ENCODE assay signal across 8 cellular contexts in genomic region chr14:69615471-69616407, GRCh38. TPM values are rescaled to one million over a fixed set of nuclear protein-coding genes. Genes with fewer than 3 reads are reported as not detected.
DNase-seq lines count a peak whose midpoint lies in the region; ATAC-seq, FAIRE-seq and TF ChIP-seq lines count a peak whose summit lies in the region.

No MANE protein-coding gene starts in this region.

- DNase-seq in G401 (ENCODE audit: low spot score), result peak; percentile 73
- DNase-seq in HTR-8/SVneo (ENCODE audit: insufficient read length, low spot score), result no peak
- peak; percentile 29 to 65 for DNase-seq in dermis microvascular lymphatic vessel endothelial cell (ENCODE audit: low read depth in 2 of 2)
- DNase-seq in vagina (ENCODE audit: extremely low spot score in 2 of 2), result no peak
- DNase-seq in T1000 (lab: John Stamatoyannopoulos, UW), result no peak

- peaks cover 38% of the 10 kb centered on the region for H3F3A ChIP-seq in SU-DHL-6 (ENCODE audit: insufficient read depth)

- in situ Hi-C loops in G401 (cut with HindIII; ENCODE audit: low sequenced_read_pairs), result no loop called here

- no peaks in the 10 kb centered on the region for H3K9me3 ChIP-seq in SU-DHL-6 (ENCODE audit: insufficient read depth, low read length)
- no peaks in the 10 kb centered on the region for H3K9me3 ChIP-seq in mucosa of rectum (ENCODE audit: control insufficient read depth in 2 of 2, low read length in 2 of 2)
- no peaks in the 10 kb centered on the region for H3K9me3 ChIP-seq in vagina

- FAIRE-seq in HTR-8/SVneo (lab: Jason Lieb, UNC), result peak; percentile 81

- no peak overlapping the region for H2AFZ ChIP-seq in SU-DHL-6 (ENCODE audit: low read depth, low read length, severe bottlenecking)

- H3K9ac ChIP-seq in SU-DHL-6 (ENCODE audit: low read length) (peak overlapping the region; percentile 79), mucosa of rectum (ENCODE audit: low read depth in 1 of 2, low read length in 2 of 2) (peak overlapping the region; percentile 8 to 59)

- intact Hi-C loops in vagina (cut with DNase I), result no loop called here

- H4K20me1 ChIP-seq in SU-DHL-6 (ENCODE audit: low read depth, low read length), result peaks cover 10% of the 10 kb centered on the region; the same call in 1 of the 2 replicates

- peak overlapping the region; percentile 91 for H3K4me2 ChIP-seq in SU-DHL-6 (ENCODE audit: low read depth, low read length, poor library complexity, severe bottlenecking)

- no peaks in the 10 kb centered on the region for H3K27me3 ChIP-seq in SU-DHL-6 (ENCODE audit: low read length)
- no peaks in the 10 kb centered on the region for H3K27me3 ChIP-seq in mucosa of rectum (ENCODE audit: control insufficient read depth in 2 of 2, insufficient read depth in 2 of 2, low read length in 2 of 2)
- no peaks in the 10 kb centered on the region for H3K27me3 ChIP-seq in vagina

- peaks cover 69% of the 10 kb centered on the region for H3K79me2 ChIP-seq in SU-DHL-6 (ENCODE audit: insufficient read depth, low read length)

- H3K4me3 ChIP-seq in SU-DHL-6 (ENCODE audit: insufficient read depth, low read length, poor library complexity, severe bottlenecking), result peak overlapping the region; percentile 22
- H3K4me3 ChIP-seq in mucosa of rectum (ENCODE audit: low read length in 2 of 2), result peak overlapping the region; percentile 28 to 37
- H3K4me3 ChIP-seq in vagina, result peak overlapping the region; percentile 17

- H3K36me3 ChIP-seq in SU-DHL-6 (ENCODE audit: low read length) (peaks cover 5% of the 10 kb centered on the region; the same call in 1 of the 2 replicates), mucosa of rectum (ENCODE audit: control insufficient read depth in 2 of 2, insufficient read depth in 2 of 2, low read length in 2 of 2) (no peaks in the 10 kb centered on the region), vagina (no peaks in the 10 kb centered on the region)

- no peak for TF ChIP-seq CTCF in SU-DHL-6 (IDR thresholded peaks at IDR 0.05; ENCODE audit: insufficient read depth, low read length, poor library complexity, severe bottlenecking)
- TF ChIP-seq CTCF in vagina (IDR thresholded peaks at IDR 0.05), result no peak

- TF ChIP-seq POLR2A in vagina (IDR thresholded peaks at IDR 0.05), result no peak

- H3K27ac ChIP-seq in SU-DHL-6 (ENCODE audit: low read depth, low read length) (peak overlapping the region; percentile 95), mucosa of rectum (ENCODE audit: low read depth in 2 of 2, low read length in 2 of 2) (peak overlapping the region; percentile 73 to 92), vagina (peak overlapping the region; percentile 75)

- ATAC-seq in GM21360 (IDR thresholded peaks at IDR 0.05; ENCODE audit: unreplicated experiment), result peak; percentile 41

- H3K9me2 ChIP-seq in SU-DHL-6 (replicated peaks; ENCODE audit: insufficient read depth, low read length), result no peaks in the 10 kb centered on the region

- H3K4me1 ChIP-seq in mucosa of rectum (ENCODE audit: control insufficient read depth in 2 of 2, insufficient read depth in 2 of 2, low read length in 2 of 2) (peaks cover 45 to 56% of the 10 kb centered on the region in 2 donors), vagina (peaks cover 86% of the 10 kb centered on the region)

RNA-seq across cellular contexts. Expression of gene SUSD6, which starts 4.3 kb away (rescaled TPM):
- 1.4 and 1.5 TPM in 2 replicates for total RNA-seq in G401 (2014; rRNA removed; shearing (Covaris generic))
- total RNA-seq in dermis microvascular lymphatic vessel endothelial cell (9.1 and 14.4 TPM in 2 replicates), vagina (36.6 TPM)

RNA-seq across cellular contexts. Expression of gene CCDC177, which starts 41.1 kb away (rescaled TPM):
- 0.75 TPM in 1 of 2 replicates, not detected in the other for total RNA-seq in G401 (2014; rRNA removed; shearing (Covaris generic))
- total RNA-seq in dermis microvascular lymphatic vessel endothelial cell (not detected in 2 replicates), vagina (not detected)

Comparison
In these comparisons a context has a peak if more than half of its experiments do, and no peak if none do; other contexts are left out.
1. DNase-seq: peak in G401 (single experiment) and dermis microvascular lymphatic vessel endothelial cell (2 of 2); none in HTR-8/SVneo (single experiment), vagina (0 of 2) and T1000 (single experiment).
2. Peak in every context shown above with its lines, with median percentiles within 50 percentile points of each other: H3K27ac ChIP-seq and H3K4me3 ChIP-seq.